In the genomic region with DNA sequence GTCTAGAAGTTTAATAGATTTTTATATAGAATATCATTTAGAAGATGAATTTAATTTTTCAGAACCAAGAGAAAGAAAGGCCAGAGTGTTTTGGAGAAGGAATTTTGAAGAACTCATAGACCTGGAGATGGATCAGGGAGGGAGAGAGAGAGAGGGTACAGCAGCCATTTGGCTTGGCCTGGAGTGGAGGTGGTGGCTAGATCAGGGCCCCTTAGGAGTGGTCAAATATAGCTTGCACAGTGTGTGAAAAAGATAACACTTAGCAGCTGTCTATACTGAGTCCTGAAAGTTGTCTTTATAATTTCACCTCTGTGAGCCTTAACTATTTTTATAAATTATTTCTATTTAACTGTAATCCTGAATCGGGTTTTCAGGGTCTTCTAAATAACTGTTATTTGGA, we compare ENCODE assay signal across 22 cellular contexts.
"Had no signal": no experiment of that assay in that cellular context is flagged by ENCODE, and none has a peak within 500 bp of the region (broad histone marks: within the 10 kb centered on the region; RNA-seq: fewer than 3 reads in every experiment).

No MANE protein-coding gene starts in this region.

- H3K36me3 Mint-ChIP-seq: memory B cell; mesothelial cell of epicardium; natural killer cell treated with Interleukin-12 subunit alpha and Interleukin-12 subunit beta and Interleukin-15 and Interleukin-18, amount 100 ng/mL, for 72 hours; stimulated activated memory B cell treated with anti-CD40 and anti-IgM and Interleukin-4, amounts not matched to agents 10 μg/mL and 1 μg/mL and 100 μg/mL, for 72 hours had no signal

- H3K27me3 ChIP-seq: foreskin keratinocyte, neural progenitor cell, spleen, transverse colon had no signal

- H3K27me3 Mint-ChIP-seq: memory B cell; natural killer cell treated with Interleukin-12 subunit alpha and Interleukin-12 subunit beta and Interleukin-15 and Interleukin-18, amount 100 ng/mL, for 72 hours; stimulated activated memory B cell treated with anti-CD40 and anti-IgM and Interleukin-4, amounts not matched to agents 10 μg/mL and 1 μg/mL and 100 μg/mL, for 72 hours; stimulated activated naive CD8-positive, alpha-beta T cell treated with anti-CD3 and anti-CD28 coated beads, Interleukin-15, amount 100 ng/mL, for 72 hours had no signal

- H3K36me3 ChIP-seq: lower lobe of right lung, neural progenitor cell, prostate gland, thoracic aorta, transverse colon had no signal

- H3K27ac ChIP-seq: foreskin keratinocyte, neural progenitor cell, parathyroid adenoma, prostate gland, spleen, thoracic aorta, transverse colon had no signal

- H3K27ac Mint-ChIP-seq: mesothelial cell of epicardium; neural progenitor cell; stimulated activated memory B cell treated with anti-CD40 and anti-IgM and Interleukin-4, amounts not matched to agents 10 μg/mL and 1 μg/mL and 100 μg/mL, for 72 hours; stimulated activated naive CD8-positive, alpha-beta T cell treated with anti-CD3 and anti-CD28 coated beads, Interleukin-15, amount 100 ng/mL, for 72 hours had no signal

- H3K4me3 Mint-ChIP-seq: memory B cell; mesothelial cell of epicardium; natural killer cell treated with Interleukin-12 subunit alpha and Interleukin-12 subunit beta and Interleukin-15 and Interleukin-18, amount 100 ng/mL, for 72 hours; neural progenitor cell; stimulated activated memory B cell treated with anti-CD40 and anti-IgM and Interleukin-4, amounts not matched to agents 10 μg/mL and 1 μg/mL and 100 μg/mL, for 72 hours; stimulated activated naive CD8-positive, alpha-beta T cell treated with anti-CD3 and anti-CD28 coated beads, Interleukin-15, amount 100 ng/mL, for 72 hours had no signal

- ATAC-seq: foreskin keratinocyte; natural killer cell treated with Interleukin-12 subunit alpha and Interleukin-12 subunit beta and Interleukin-15 and Interleukin-18, amount 100 ng/mL, for 72 hours; sciatic nerve; stimulated activated memory B cell treated with anti-CD40 and anti-IgM and Interleukin-4, amounts not matched to agents 10 μg/mL and 1 μg/mL and 100 μg/mL, for 72 hours; stimulated activated naive CD8-positive, alpha-beta T cell treated with anti-CD3 and anti-CD28 coated beads, Interleukin-15, amount 100 ng/mL, for 72 hours had no signal

- FAIRE-seq: colon had no signal

- H3K4me1 ChIP-seq: neural progenitor cell, prostate gland, spleen, transverse colon had no signal

- H3K4me3 ChIP-seq: lower lobe of right lung, neural progenitor cell, prostate gland, spleen, thoracic aorta, transverse colon had no signal

- H3K4me1 Mint-ChIP-seq: mesothelial cell of epicardium, neural progenitor cell had no signal

- H3K9me3 ChIP-seq: lower lobe of right lung, prostate gland, spleen, thoracic aorta, transverse colon had no signal

- DNase-seq: cerebellar nuclear complex; dermis blood vessel endothelial cell; foreskin keratinocyte; hippocampal formation; lower lobe of right lung; nucleus accumbens; spleen; stimulated activated CD4-positive, alpha-beta T cell treated with anti-CD3 and anti-CD28 coated beads, Interleukin-15, amount 100 ng/mL, for 24 hours; stimulated activated CD4-positive, alpha-beta T cell treated with anti-CD3 and anti-CD28 coated beads, Interleukin-1b, Interleukin-23, amount 100 ng/mL, for 48 hours; stimulated activated CD4-positive, alpha-beta T cell treated with anti-CD3 and anti-CD28 coated beads, Interleukin-4, amount 100 ng/mL, for 24 hours; stimulated activated naive CD8-positive, alpha-beta T cell treated with anti-CD3 and anti-CD28 coated beads, Interleukin-15, amount 100 ng/mL, for 72 hours; transverse colon had no signal
